Comparison of ENCODE assay signal across 1 cellular context in the genomic region with DNA sequence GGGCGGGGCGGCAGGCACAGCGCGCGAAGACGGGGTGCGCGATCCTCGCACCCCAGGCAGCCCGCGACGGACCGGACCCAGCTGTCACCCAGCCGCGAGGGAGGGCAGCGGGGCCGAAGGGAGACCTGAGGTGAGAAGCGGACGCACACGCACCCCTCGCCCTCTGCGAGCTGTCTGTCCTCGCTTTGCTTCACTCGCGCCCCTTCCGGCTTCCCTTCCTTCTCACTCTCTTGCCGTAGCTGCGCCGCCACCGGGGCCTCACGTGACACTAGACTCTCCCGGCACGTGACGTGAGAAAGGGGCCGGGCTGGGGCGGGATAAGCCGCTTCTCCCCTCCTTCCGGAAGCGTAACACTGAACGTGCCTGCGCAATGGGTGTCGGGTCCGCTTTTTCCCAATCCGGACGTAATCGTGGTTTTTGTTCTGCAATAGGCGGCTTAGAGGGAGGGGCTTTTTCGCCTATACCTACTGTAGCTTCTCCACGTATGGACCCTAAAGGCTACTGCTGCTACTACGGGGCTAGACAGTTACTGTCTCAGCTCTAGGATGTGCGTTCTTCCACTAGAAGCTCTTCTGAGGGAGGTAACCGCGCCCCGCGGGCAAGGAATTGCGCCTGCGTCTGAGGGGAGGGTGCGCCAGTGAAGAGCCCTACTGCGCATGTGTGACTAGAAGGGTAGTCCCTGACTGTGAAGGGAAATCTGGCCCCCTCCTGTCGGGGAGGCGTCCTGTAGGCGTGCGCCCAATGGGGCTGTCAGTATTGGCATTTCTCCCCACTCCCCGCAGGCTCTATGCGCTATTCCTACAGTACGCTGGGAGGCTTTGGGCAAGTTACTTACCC.
TF ChIP-seq lines count a peak whose summit lies in the region.

A gene (minus strand): TSS at position 270 of the 837 bp plus-strand sequence. CDS start 434 bp downstream, outside the sequence.
A gene with protein sequence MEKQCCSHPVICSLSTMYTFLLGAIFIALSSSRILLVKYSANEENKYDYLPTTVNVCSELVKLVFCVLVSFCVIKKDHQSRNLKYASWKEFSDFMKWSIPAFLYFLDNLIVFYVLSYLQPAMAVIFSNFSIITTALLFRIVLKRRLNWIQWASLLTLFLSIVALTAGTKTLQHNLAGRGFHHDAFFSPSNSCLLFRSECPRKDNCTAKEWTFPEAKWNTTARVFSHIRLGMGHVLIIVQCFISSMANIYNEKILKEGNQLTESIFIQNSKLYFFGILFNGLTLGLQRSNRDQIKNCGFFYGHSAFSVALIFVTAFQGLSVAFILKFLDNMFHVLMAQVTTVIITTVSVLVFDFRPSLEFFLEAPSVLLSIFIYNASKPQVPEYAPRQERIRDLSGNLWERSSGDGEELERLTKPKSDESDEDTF (plus strand): TSS at position 353 of the 837 bp plus-strand sequence. CDS start 1,359 bp downstream, outside the sequence.

TF ChIP-seq in K562, 482 proteins besides CTCF, POLR2A, EP300 and RAD21 (continued from another document and continues in another):
- TF ChIP-seq, protein P1, sequence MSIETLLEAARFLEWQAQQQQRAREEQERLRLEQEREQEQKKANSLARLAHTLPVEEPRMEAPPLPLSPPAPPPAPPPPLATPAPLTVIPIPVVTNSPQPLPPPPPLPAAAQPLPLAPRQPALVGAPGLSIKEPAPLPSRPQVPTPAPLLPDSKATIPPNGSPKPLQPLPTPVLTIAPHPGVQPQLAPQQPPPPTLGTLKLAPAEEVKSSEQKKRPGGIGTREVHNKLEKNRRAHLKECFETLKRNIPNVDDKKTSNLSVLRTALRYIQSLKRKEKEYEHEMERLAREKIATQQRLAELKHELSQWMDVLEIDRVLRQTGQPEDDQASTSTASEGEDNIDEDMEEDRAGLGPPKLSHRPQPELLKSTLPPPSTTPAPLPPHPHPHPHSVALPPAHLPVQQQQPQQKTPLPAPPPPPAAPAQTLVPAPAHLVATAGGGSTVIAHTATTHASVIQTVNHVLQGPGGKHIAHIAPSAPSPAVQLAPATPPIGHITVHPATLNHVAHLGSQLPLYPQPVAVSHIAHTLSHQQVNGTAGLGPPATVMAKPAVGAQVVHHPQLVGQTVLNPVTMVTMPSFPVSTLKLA (conservative IDR thresholded peaks at IDR 0.05) = peak; percentile 90 to 93
- TF ChIP-seq, protein P2, sequence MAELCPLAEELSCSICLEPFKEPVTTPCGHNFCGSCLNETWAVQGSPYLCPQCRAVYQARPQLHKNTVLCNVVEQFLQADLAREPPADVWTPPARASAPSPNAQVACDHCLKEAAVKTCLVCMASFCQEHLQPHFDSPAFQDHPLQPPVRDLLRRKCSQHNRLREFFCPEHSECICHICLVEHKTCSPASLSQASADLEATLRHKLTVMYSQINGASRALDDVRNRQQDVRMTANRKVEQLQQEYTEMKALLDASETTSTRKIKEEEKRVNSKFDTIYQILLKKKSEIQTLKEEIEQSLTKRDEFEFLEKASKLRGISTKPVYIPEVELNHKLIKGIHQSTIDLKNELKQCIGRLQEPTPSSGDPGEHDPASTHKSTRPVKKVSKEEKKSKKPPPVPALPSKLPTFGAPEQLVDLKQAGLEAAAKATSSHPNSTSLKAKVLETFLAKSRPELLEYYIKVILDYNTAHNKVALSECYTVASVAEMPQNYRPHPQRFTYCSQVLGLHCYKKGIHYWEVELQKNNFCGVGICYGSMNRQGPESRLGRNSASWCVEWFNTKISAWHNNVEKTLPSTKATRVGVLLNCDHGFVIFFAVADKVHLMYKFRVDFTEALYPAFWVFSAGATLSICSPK (IDR thresholded peaks at IDR 0.05; ENCODE audit: borderline replicate concordance) = no peak
- TF ChIP-seq, protein P3, sequence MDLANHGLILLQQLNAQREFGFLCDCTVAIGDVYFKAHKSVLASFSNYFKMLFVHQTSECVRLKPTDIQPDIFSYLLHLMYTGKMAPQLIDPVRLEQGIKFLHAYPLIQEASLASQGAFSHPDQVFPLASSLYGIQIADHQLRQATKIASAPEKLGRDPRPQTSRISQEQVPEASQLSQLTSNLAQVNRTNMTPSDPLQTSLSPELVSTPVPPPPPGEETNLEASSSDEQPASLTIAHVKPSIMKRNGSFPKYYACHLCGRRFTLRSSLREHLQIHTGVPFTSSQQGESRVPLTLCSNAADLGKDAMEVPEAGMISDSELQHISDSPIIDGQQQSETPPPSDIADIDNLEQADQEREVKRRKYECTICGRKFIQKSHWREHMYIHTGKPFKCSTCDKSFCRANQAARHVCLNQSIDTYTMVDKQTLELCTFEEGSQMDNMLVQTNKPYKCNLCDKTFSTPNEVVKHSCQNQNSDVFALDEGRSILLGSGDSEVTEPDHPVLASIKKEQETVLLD (IDR thresholded peaks at IDR 0.05) = peak; percentile 68
- peak; percentile 96 to 97 for TF ChIP-seq NRF1 (conservative IDR thresholded peaks at IDR 0.05 in 1 of 2, IDR thresholded peaks at IDR 0.05 in 1 of 2)
- TF ChIP-seq TAF15 (IDR thresholded peaks at IDR 0.05; ENCODE audit: low read depth, low read length) = no peak
- TF ChIP-seq ZNF12 (CRISPR knock-in tag; IDR thresholded peaks at IDR 0.05) = no peak
- TF ChIP-seq ZFP36 (IDR thresholded peaks at IDR 0.05; ENCODE audit: low read depth, low read length, partially characterized antibody) = peak; percentile 31
- peak; percentile 84 for TF ChIP-seq C11orf30 (IDR thresholded peaks at IDR 0.05; ENCODE audit: low read depth)
- peak; percentile 74; the same call in 1 of the 2 replicates for TF ChIP-seq RB1 (IDR thresholded peaks at IDR 0.05; ENCODE audit: low read depth)
- TF ChIP-seq MCM7 (IDR thresholded peaks at IDR 0.05) = no peak
- TF ChIP-seq ELF4 (CRISPR knock-in tag; IDR thresholded peaks at IDR 0.05) = peak; percentile 69; the same call in 1 of the 2 replicates
- no peak for TF ChIP-seq CAMTA2 (CRISPR knock-in tag; conservative IDR thresholded peaks at IDR 0.05)
- TF ChIP-seq ZC3H4 (CRISPR knock-in tag; IDR thresholded peaks at IDR 0.05; ENCODE audit: borderline replicate concordance) = no peak
- TF ChIP-seq, protein P4, sequence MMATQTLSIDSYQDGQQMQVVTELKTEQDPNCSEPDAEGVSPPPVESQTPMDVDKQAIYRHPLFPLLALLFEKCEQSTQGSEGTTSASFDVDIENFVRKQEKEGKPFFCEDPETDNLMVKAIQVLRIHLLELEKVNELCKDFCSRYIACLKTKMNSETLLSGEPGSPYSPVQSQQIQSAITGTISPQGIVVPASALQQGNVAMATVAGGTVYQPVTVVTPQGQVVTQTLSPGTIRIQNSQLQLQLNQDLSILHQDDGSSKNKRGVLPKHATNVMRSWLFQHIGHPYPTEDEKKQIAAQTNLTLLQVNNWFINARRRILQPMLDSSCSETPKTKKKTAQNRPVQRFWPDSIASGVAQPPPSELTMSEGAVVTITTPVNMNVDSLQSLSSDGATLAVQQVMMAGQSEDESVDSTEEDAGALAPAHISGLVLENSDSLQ (IDR thresholded peaks at IDR 0.05) = peak; percentile 81
- no peak for TF ChIP-seq TCF7 (IDR thresholded peaks at IDR 0.05; ENCODE audit: borderline replicate concordance)
- no peak for TF ChIP-seq HDAC3 (IDR thresholded peaks at IDR 0.05; ENCODE audit: borderline replicate concordance, partially characterized antibody)
- peak; percentile 42 for TF ChIP-seq EGR1 (conservative IDR thresholded peaks at IDR 0.05)
- peak; percentile 86 for TF ChIP-seq GABPA (tag; conservative IDR thresholded peaks at IDR 0.05; ENCODE audit: low read depth)
- TF ChIP-seq, protein P5, sequence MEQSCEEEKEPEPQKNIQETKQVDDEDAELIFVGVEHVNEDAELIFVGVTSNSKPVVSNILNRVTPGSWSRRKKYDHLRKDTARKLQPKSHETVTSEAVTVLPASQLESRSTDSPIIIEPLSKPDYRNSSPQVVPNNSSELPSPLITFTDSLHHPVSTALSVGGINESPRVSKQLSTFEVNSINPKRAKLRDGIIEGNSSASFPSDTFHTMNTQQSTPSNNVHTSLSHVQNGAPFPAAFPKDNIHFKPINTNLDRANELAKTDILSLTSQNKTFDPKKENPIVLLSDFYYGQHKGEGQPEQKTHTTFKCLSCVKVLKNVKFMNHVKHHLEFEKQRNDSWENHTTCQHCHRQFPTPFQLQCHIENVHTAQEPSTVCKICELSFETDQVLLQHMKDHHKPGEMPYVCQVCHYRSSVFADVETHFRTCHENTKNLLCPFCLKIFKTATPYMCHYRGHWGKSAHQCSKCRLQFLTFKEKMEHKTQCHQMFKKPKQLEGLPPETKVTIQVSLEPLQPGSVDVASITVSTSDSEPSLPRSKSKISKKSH (CRISPR knock-in tag; IDR thresholded peaks at IDR 0.05) = no peak
- peak; percentile 92 for TF ChIP-seq CXXC5 (CRISPR knock-in tag; IDR thresholded peaks at IDR 0.05)
- TF ChIP-seq, protein P6, sequence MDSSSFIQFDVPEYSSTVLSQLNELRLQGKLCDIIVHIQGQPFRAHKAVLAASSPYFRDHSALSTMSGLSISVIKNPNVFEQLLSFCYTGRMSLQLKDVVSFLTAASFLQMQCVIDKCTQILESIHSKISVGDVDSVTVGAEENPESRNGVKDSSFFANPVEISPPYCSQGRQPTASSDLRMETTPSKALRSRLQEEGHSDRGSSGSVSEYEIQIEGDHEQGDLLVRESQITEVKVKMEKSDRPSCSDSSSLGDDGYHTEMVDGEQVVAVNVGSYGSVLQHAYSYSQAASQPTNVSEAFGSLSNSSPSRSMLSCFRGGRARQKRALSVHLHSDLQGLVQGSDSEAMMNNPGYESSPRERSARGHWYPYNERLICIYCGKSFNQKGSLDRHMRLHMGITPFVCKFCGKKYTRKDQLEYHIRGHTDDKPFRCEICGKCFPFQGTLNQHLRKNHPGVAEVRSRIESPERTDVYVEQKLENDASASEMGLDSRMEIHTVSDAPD (CRISPR knock-in tag; IDR thresholded peaks at IDR 0.05) = no peak
- TF ChIP-seq EHMT2 (IDR thresholded peaks at IDR 0.05) = no peak
- peak in 1 of 2 experiments; percentile 71; a peak in 1 of 4 replicates for TF ChIP-seq SIN3A (IDR thresholded peaks at IDR 0.05; ENCODE audit: borderline replicate concordance in 2 of 2, control insufficient read depth in 1 of 2, low read depth in 2 of 2, low read length in 2 of 2)
- TF ChIP-seq, protein P7, sequence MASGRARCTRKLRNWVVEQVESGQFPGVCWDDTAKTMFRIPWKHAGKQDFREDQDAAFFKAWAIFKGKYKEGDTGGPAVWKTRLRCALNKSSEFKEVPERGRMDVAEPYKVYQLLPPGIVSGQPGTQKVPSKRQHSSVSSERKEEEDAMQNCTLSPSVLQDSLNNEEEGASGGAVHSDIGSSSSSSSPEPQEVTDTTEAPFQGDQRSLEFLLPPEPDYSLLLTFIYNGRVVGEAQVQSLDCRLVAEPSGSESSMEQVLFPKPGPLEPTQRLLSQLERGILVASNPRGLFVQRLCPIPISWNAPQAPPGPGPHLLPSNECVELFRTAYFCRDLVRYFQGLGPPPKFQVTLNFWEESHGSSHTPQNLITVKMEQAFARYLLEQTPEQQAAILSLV (tag; IDR thresholded peaks at IDR 0.05) = no peak
- TF ChIP-seq ZNF324 (CRISPR knock-in tag; IDR thresholded peaks at IDR 0.05) = no peak
- TF ChIP-seq, protein P8, sequence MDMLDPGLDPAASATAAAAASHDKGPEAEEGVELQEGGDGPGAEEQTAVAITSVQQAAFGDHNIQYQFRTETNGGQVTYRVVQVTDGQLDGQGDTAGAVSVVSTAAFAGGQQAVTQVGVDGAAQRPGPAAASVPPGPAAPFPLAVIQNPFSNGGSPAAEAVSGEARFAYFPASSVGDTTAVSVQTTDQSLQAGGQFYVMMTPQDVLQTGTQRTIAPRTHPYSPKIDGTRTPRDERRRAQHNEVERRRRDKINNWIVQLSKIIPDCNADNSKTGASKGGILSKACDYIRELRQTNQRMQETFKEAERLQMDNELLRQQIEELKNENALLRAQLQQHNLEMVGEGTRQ (CRISPR knock-in tag; IDR thresholded peaks at IDR 0.05) = peak; percentile 100
- no peak for TF ChIP-seq ZNF699 (CRISPR knock-in tag; IDR thresholded peaks at IDR 0.05; ENCODE audit: insufficient replicate concordance)
- TF ChIP-seq TBL1XR1 (IDR thresholded peaks at IDR 0.05; ENCODE audit: low read length in 2 of 2) = peak in 1 of 2 experiments; percentile 26; a peak in 1 of 4 replicates
- peak; percentile 57 for TF ChIP-seq SMAD4 (CRISPR knock-in tag; conservative IDR thresholded peaks at IDR 0.05)
- 0 out of 2 replicates have a peak, but pooled peaks have one; percentile 39 for TF ChIP-seq ZNF431 (CRISPR knock-in tag; IDR thresholded peaks at IDR 0.05)
- no peak for TF ChIP-seq ZNF274 (IDR thresholded peaks at IDR 0.05; ENCODE audit: borderline replicate concordance, low read depth, low read length)
- TF ChIP-seq, protein P9, sequence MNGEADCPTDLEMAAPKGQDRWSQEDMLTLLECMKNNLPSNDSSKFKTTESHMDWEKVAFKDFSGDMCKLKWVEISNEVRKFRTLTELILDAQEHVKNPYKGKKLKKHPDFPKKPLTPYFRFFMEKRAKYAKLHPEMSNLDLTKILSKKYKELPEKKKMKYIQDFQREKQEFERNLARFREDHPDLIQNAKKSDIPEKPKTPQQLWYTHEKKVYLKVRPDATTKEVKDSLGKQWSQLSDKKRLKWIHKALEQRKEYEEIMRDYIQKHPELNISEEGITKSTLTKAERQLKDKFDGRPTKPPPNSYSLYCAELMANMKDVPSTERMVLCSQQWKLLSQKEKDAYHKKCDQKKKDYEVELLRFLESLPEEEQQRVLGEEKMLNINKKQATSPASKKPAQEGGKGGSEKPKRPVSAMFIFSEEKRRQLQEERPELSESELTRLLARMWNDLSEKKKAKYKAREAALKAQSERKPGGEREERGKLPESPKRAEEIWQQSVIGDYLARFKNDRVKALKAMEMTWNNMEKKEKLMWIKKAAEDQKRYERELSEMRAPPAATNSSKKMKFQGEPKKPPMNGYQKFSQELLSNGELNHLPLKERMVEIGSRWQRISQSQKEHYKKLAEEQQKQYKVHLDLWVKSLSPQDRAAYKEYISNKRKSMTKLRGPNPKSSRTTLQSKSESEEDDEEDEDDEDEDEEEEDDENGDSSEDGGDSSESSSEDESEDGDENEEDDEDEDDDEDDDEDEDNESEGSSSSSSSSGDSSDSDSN (IDR thresholded peaks at IDR 0.05; ENCODE audit: borderline replicate concordance in 1 of 2, low read depth in 2 of 2, low read length in 2 of 2) = no peak; a peak in 1 of 4 replicates
- TF ChIP-seq SMARCE1 (IDR thresholded peaks at IDR 0.05) = 0 out of 2 replicates have a peak, but pooled peaks have one; percentile 20
- peak in 1 of 2 experiments; percentile 79; a peak in 2 of 4 replicates for TF ChIP-seq TRIM24 (IDR thresholded peaks at IDR 0.05)
- TF ChIP-seq NFXL1 (CRISPR knock-in tag; IDR thresholded peaks at IDR 0.05) = no peak
- TF ChIP-seq, protein P10, sequence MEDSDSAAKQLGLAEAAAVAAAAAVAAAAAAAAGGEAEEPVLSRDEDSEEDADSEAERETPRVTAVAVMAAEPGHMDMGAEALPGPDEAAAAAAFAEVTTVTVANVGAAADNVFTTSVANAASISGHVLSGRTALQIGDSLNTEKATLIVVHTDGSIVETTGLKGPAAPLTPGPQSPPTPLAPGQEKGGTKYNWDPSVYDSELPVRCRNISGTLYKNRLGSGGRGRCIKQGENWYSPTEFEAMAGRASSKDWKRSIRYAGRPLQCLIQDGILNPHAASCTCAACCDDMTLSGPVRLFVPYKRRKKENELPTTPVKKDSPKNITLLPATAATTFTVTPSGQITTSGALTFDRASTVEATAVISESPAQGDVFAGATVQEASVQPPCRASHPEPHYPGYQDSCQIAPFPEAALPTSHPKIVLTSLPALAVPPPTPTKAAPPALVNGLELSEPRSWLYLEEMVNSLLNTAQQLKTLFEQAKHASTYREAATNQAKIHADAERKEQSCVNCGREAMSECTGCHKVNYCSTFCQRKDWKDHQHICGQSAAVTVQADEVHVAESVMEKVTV (CRISPR knock-in tag; IDR thresholded peaks at IDR 0.05) = no peak
- peak in 1 of 2 experiments; percentile 68; a peak in 2 of 4 replicates for TF ChIP-seq HDAC1 (IDR thresholded peaks at IDR 0.05)
